Comparison of ENCODE assay signal across 13 cellular contexts in genomic region chr3:44000586-44000985, GRCh38.
DNase-seq lines count a peak whose midpoint lies in the region; ATAC-seq and TF ChIP-seq lines count a peak whose summit lies in the region.
"Had no signal": no experiment of that assay in that cellular context is flagged by ENCODE, and none has a peak within 500 bp of the region (broad histone marks: within the 10 kb centered on the region; RNA-seq: fewer than 3 reads in every experiment).

No MANE protein-coding gene starts in this region.

- 87% methylated on average over 3 of the region's 3 CpGs for WGBS in hepatocyte (ENCODE audit: low lambda C conversion rate, missing lambda C conversion rate)
- 71 to 76% (median 72%) methylated on average over 3 of the region's 3 CpGs for WGBS in psoas muscle, 3 donors

- H3K9me3 ChIP-seq in hepatocyte (ENCODE audit: low read depth), result no peaks in the 10 kb centered on the region
- H3K9me3 ChIP-seq in psoas muscle, result no peaks in the 10 kb centered on the region
- H3K9me3 ChIP-seq: suprapubic skin had no signal

- peak overlapping the region; percentile 96 for H3K4me2 ChIP-seq in hepatocyte
- H3K4me2 ChIP-seq: BLaER1 treated with 17β-estradiol and CSF1 and Interleukin-3, amounts not matched to agents 10 nM and 100 nM had no signal

- in situ Hi-C loops in ACHN (cut with HindIII; ENCODE audit: low pct_ligation_motif_present, low pct_unique_long_range_greater_than_20kb, low sequenced_read_pairs), result no loop called here

- no peak overlapping the region for H3K4me3 ChIP-seq in hepatocyte
- no peak overlapping the region for H3K4me3 ChIP-seq in psoas muscle
- H3K4me3 ChIP-seq: BLaER1 treated with 17β-estradiol and CSF1 and Interleukin-3, amounts not matched to agents 10 nM and 100 nM; suprapubic skin had no signal

- H3K4me3 Mint-ChIP-seq in activated CD4-positive, alpha-beta T cell treated with anti-CD3 and anti-CD28 coated beads, Interleukin-2, amount 10 ng/mL, durations not matched to agents 24 days and 14 days, result no peak overlapping the region
- H3K4me3 Mint-ChIP-seq: activated CD8-positive, alpha-beta T cell treated with anti-CD3 and anti-CD28 coated beads for 36 hours had no signal

- H3K36me3 ChIP-seq in hepatocyte (replicated peaks; ENCODE audit: insufficient read depth, low read depth) (no peaks in the 10 kb centered on the region), psoas muscle (ENCODE audit: insufficient read depth in 1 of 2, low read depth in 1 of 2) (no peaks in the 10 kb centered on the region)
- H3K36me3 ChIP-seq: BLaER1 treated with 17β-estradiol and CSF1 and Interleukin-3, amounts not matched to agents 10 nM and 100 nM; suprapubic skin had no signal

- no peaks in the 10 kb centered on the region for H3K9me3 Mint-ChIP-seq in activated CD4-positive, alpha-beta T cell treated with anti-CD3 and anti-CD28 coated beads, Interleukin-2, amount 10 ng/mL, durations not matched to agents 24 days and 14 days
- H3K9me3 Mint-ChIP-seq: activated CD8-positive, alpha-beta T cell treated with anti-CD3 and anti-CD28 coated beads for 36 hours had no signal

- no peaks in the 10 kb centered on the region for H3K79me2 ChIP-seq in hepatocyte

- H4K20me1 ChIP-seq in hepatocyte (ENCODE audit: insufficient read depth, poor library complexity, severe bottlenecking), result no peaks in the 10 kb centered on the region

- no peak overlapping the region for H2AFZ ChIP-seq in hepatocyte

- no peak overlapping the region for H3K27ac ChIP-seq in hepatocyte
- no peak overlapping the region for H3K27ac ChIP-seq in psoas muscle
- H3K27ac ChIP-seq: BLaER1 treated with 17β-estradiol and CSF1 and Interleukin-3, amounts not matched to agents 10 nM and 100 nM; suprapubic skin had no signal

- no peaks in the 10 kb centered on the region for H3K9me2 ChIP-seq in hepatocyte (replicated peaks; ENCODE audit: insufficient read depth)

- intact Hi-C loops in activated CD4-positive, alpha-beta T cell treated with anti-CD3 and anti-CD28 coated beads, Interleukin-2, amount 10 ng/mL, durations not matched to agents 24 days and 14 days (cut with micrococcal nuclease), result no loop called here
- intact Hi-C loops in psoas muscle (cut with DNase I), result no loop called here
- intact Hi-C loops in cardiac septum (cut with DNase I), result no loop called here

- H3K27ac Mint-ChIP-seq in activated CD4-positive, alpha-beta T cell treated with anti-CD3 and anti-CD28 coated beads, Interleukin-2, amount 10 ng/mL, durations not matched to agents 24 days and 14 days, result no peak overlapping the region
- H3K27ac Mint-ChIP-seq: activated CD8-positive, alpha-beta T cell treated with anti-CD3 and anti-CD28 coated beads for 36 hours had no signal

- H3K27me3 ChIP-seq in hepatocyte (peaks cover 61% of the 10 kb centered on the region), psoas muscle (ENCODE audit: insufficient read depth in 3 of 3, low read length in 2 of 3) (peaks cover 6 to 79% (median 36%) of the 10 kb centered on the region in 3 donors)

- no peak for TF ChIP-seq CTCF in hepatocyte (IDR thresholded peaks at IDR 0.05; ENCODE audit: poor library complexity)
- TF ChIP-seq CTCF in psoas muscle (IDR thresholded peaks at IDR 0.05), result no peak

- H3K4me1 ChIP-seq in hepatocyte (ENCODE audit: insufficient read depth) (peaks cover 33% of the 10 kb centered on the region), psoas muscle (peaks cover 22% of the 10 kb centered on the region)

- peak; percentile 28 for ATAC-seq in GM21529 (IDR thresholded peaks at IDR 0.05; ENCODE audit: unreplicated experiment)
- ATAC-seq in HG02610 (IDR thresholded peaks at IDR 0.05; ENCODE audit: unreplicated experiment), result no peak
- no peak for ATAC-seq in psoas muscle
- ATAC-seq: activated CD8-positive, alpha-beta T cell treated with anti-CD3 and anti-CD28 coated beads for 36 hours had no signal

- peaks cover 81% of the 10 kb centered on the region for H3K27me3 Mint-ChIP-seq in activated CD4-positive, alpha-beta T cell treated with anti-CD3 and anti-CD28 coated beads, Interleukin-2, amount 10 ng/mL, durations not matched to agents 24 days and 14 days

- no peaks in the 10 kb centered on the region for H3K36me3 Mint-ChIP-seq in activated CD4-positive, alpha-beta T cell treated with anti-CD3 and anti-CD28 coated beads, Interleukin-2, amount 10 ng/mL, durations not matched to agents 24 days and 14 days (ENCODE audit: low read depth)

- DNase-seq in ACHN (peak; percentile 49), SW480 (ENCODE audit: low spot score) (peak; percentile 50), hepatocyte (ENCODE audit: low spot score) (peak; percentile 20), psoas muscle (no peak), cardiac septum (ENCODE audit: low spot score) (no peak)
- DNase-seq in activated CD4-positive, alpha-beta T cell treated with anti-CD3 and anti-CD28 coated beads, Interleukin-2, amount 10 ng/mL, durations not matched to agents 24 days and 14 days, result no peak
- DNase-seq: activated CD8-positive, alpha-beta T cell treated with anti-CD3 and anti-CD28 coated beads for 36 hours; SHP77 treated with DMSO at 0.1 percent for 48 hours; stimulated activated CD4-positive, alpha-beta T cell treated with anti-CD3 and anti-CD28 coated beads, Interleukin-4, amount 100 ng/mL, for 4 hours had no signal

- peaks cover 28% of the 10 kb centered on the region for H3K4me1 Mint-ChIP-seq in activated CD4-positive, alpha-beta T cell treated with anti-CD3 and anti-CD28 coated beads, Interleukin-2, amount 10 ng/mL, durations not matched to agents 24 days and 14 days

Comparison
In these comparisons a context has a peak if more than half of its experiments do, and no peak if none do; other contexts are left out.
1. DNase-seq: peak in ACHN (single experiment), SW480 (single experiment) and hepatocyte (single experiment); none in activated CD4-positive, alpha-beta T cell treated with anti-CD3 and anti-CD28 coated beads, Interleukin-2, amount 10 ng/mL, durations not matched to agents 24 days and 14 days (single experiment), psoas muscle (0 of 2) and cardiac septum (single experiment).